Comparison of ENCODE assay signal across 9 cellular contexts in the genomic region with DNA sequence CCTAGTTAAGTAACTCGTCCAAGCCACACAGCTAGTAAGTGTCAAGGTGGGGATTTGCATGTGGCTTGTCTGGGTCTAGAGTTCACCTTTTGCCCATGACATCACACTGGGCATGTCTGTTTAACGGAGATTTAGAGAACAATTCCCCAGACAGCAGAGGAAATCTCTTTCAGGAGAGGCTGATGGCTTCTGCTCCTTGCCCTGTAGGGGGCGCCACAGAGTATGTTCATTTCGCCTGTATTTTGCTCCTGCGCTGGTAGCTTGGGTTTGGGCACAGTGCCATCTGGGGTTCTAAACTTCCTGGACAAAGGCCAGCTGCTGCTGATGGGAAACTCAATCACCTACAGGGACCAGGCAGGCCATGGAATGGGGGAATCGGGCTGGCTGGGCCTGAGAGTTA. TPM values are rescaled to one million over a fixed set of nuclear protein-coding genes. Genes with fewer than 3 reads are reported as not detected.
DNase-seq lines count a peak whose midpoint lies in the region; ATAC-seq and TF ChIP-seq lines count a peak whose summit lies in the region.
"Had no signal": no experiment of that assay in that cellular context is flagged by ENCODE, and none has a peak within 500 bp of the region (broad histone marks: within the 10 kb centered on the region; RNA-seq: fewer than 3 reads in every experiment).

No MANE protein-coding gene starts in this region.

- no peak for TF ChIP-seq POLR2A in body of pancreas (IDR thresholded peaks at IDR 0.05)

- H3K27ac ChIP-seq in body of pancreas (no peak overlapping the region), smooth muscle cell (ENCODE audit: low read depth) (no peak overlapping the region)

- DNase-seq in NCI-H1105 treated with DMSO at 0.1 percent for 48 hours (lab: John Stamatoyannopoulos, UW) (peak; percentile 2), NCI-H1105 (lab: John Stamatoyannopoulos, UW) (no peak), NCI-H2171 (lab: John Stamatoyannopoulos, UW) (peak; percentile 20), body of pancreas (peak in 3 of 4 donors; percentile 11 to 20 (median 18)), smooth muscle cell (lab: John Stamatoyannopoulos, UW; ENCODE audit: unreplicated experiment) (no peak), ecto neural progenitor cell (ENCODE audit: low spot score) (no peak)

- ATAC-seq in body of pancreas (no peak), GM21737 (IDR thresholded peaks at IDR 0.05; ENCODE audit: unreplicated experiment) (no peak), GM21786 (IDR thresholded peaks at IDR 0.05; ENCODE audit: unreplicated experiment) (no peak)

- intact Hi-C loops in body of pancreas (cut with DNase I), result no loop called here

- WGBS in body of pancreas, 2 donors, result 23 to 39% methylated on average over 4 to 6 of the region's 6 CpGs
- WGBS in smooth muscle cell (ENCODE audit: low lambda C conversion rate), result 38% methylated on average over 6 of the region's 6 CpGs

- TF ChIP-seq CTCF in body of pancreas (IDR thresholded peaks at IDR 0.05) (peak in 1 of 7 experiments; percentile 15), smooth muscle cell (IDR thresholded peaks at IDR 0.05; ENCODE audit: borderline replicate concordance, insufficient read depth, poor library complexity, severe bottlenecking) (peak; percentile 38)

- H3K9ac ChIP-seq in smooth muscle cell (ENCODE audit: low read depth), result no peak overlapping the region

- no peak overlapping the region for H3K4me2 ChIP-seq in smooth muscle cell

- no peaks in the 10 kb centered on the region for H3K27me3 ChIP-seq in body of pancreas
- peaks cover 12% of the 10 kb centered on the region for H3K27me3 ChIP-seq in smooth muscle cell (ENCODE audit: low read depth)

- no peaks in the 10 kb centered on the region for H3K79me2 ChIP-seq in smooth muscle cell (ENCODE audit: low read depth)

- no peaks in the 10 kb centered on the region for H3K9me3 ChIP-seq in body of pancreas
- no peaks in the 10 kb centered on the region for H3K9me3 ChIP-seq in smooth muscle cell (replicated peaks; ENCODE audit: low read depth)

- H3K4me3 ChIP-seq in body of pancreas (no peak overlapping the region), smooth muscle cell (no peak overlapping the region)

- H2AFZ ChIP-seq in smooth muscle cell (ENCODE audit: low read depth), result no peak overlapping the region

- no peaks in the 10 kb centered on the region for H3F3A ChIP-seq in smooth muscle cell (ENCODE audit: low read depth)

- H3K36me3 ChIP-seq in body of pancreas (replicated peaks in 1 of 2; ENCODE audit: insufficient read depth in 1 of 2, low read depth in 2 of 2) (no peaks in the 10 kb centered on the region), smooth muscle cell (ENCODE audit: low read depth) (no peaks in the 10 kb centered on the region)

- H4K20me1 ChIP-seq in smooth muscle cell (ENCODE audit: low read depth), result no peaks in the 10 kb centered on the region

- H3K4me1 ChIP-seq in body of pancreas, result no peaks in the 10 kb centered on the region
- H3K4me1 ChIP-seq in smooth muscle cell (ENCODE audit: low read depth), result no peaks in the 10 kb centered on the region

RNA-seq across cellular contexts. Expression of a gene that starts 20.4 kb away (rescaled TPM):
- total RNA-seq in body of pancreas, result under 1 TPM in 1 of 2 donors, not detected in 1; 0.26 TPM
- total RNA-seq in smooth muscle cell, result 0.31 TPM in 1 of 2 replicates, not detected in the other
- polyA plus RNA-seq in smooth muscle cell, result not detected in 2 replicates
- total RNA-seq: CD4-positive, CD25-positive, alpha-beta regulatory T cell had no signal
- polyA plus RNA-seq: CD4-positive, CD25-positive, alpha-beta regulatory T cell had no signal

RNA-seq across cellular contexts. Expression of a gene that starts 31.8 kb away (rescaled TPM):
- total RNA-seq in body of pancreas (1 to 10 TPM in 1 of 2 donors, not detected in 1; 1.3 TPM), smooth muscle cell (not detected in 2 replicates)
- polyA plus RNA-seq in smooth muscle cell, result 0.06 and 0.13 TPM in 2 replicates

Comparison
In these comparisons a context has a peak if more than half of its experiments do, and no peak if none do; other contexts are left out.
1. DNase-seq: peak in NCI-H1105 treated with DMSO at 0.1 percent for 48 hours (single experiment), NCI-H2171 (single experiment) and body of pancreas (3 of 4); none in NCI-H1105 (single experiment), smooth muscle cell (single experiment) and ecto neural progenitor cell (single experiment).